In the genomic region with DNA sequence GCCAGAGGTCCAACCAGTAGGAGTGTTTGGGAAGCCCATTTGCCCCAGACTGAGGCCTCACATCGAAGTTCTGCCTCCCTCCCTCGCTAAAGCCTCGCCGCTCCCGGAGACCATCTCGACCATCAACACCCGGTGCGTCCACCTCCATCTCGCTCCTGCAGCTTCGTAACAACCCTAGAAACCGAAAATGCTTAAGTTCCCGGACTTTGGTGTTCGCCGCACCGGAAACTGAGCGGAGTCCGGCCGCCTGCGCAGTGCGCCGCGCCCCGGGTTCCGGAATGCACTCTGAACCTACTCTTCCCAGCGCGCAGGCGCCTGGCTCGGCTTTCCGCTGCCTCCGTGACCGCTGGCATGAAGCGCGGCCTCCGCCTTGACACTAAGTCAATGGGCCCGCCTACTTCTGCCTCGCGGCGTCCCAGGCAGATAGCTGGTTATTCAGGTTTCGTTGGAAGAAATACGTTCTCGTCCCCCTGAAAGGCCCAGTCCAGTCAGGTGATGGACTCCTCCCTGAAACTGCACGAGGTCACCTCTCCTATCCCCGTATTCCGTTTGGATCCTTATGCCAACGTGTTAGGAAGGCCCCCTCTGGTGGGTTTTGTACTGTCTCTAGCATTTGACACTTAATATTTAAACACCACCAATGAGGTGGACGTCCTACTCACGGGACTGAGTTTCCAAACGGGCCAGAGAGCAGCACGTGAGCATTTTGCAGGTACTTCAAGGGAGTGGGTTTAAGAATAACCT, we compare ENCODE assay signal across 1 cellular context.
TF ChIP-seq lines count a peak whose summit lies in the region.

No MANE protein-coding gene starts in this region.

TF ChIP-seq in K562, 482 proteins besides CTCF, POLR2A, EP300 and RAD21 (continued from another document and continues in another):
- TF ChIP-seq, protein P1, sequence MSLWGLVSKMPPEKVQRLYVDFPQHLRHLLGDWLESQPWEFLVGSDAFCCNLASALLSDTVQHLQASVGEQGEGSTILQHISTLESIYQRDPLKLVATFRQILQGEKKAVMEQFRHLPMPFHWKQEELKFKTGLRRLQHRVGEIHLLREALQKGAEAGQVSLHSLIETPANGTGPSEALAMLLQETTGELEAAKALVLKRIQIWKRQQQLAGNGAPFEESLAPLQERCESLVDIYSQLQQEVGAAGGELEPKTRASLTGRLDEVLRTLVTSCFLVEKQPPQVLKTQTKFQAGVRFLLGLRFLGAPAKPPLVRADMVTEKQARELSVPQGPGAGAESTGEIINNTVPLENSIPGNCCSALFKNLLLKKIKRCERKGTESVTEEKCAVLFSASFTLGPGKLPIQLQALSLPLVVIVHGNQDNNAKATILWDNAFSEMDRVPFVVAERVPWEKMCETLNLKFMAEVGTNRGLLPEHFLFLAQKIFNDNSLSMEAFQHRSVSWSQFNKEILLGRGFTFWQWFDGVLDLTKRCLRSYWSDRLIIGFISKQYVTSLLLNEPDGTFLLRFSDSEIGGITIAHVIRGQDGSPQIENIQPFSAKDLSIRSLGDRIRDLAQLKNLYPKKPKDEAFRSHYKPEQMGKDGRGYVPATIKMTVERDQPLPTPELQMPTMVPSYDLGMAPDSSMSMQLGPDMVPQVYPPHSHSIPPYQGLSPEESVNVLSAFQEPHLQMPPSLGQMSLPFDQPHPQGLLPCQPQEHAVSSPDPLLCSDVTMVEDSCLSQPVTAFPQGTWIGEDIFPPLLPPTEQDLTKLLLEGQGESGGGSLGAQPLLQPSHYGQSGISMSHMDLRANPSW (CRISPR knock-in tag; IDR thresholded peaks at IDR 0.05): no peak
- TF ChIP-seq MTA1 (IDR thresholded peaks at IDR 0.05; ENCODE audit: borderline replicate concordance): no peak
- TF ChIP-seq, protein P2, sequence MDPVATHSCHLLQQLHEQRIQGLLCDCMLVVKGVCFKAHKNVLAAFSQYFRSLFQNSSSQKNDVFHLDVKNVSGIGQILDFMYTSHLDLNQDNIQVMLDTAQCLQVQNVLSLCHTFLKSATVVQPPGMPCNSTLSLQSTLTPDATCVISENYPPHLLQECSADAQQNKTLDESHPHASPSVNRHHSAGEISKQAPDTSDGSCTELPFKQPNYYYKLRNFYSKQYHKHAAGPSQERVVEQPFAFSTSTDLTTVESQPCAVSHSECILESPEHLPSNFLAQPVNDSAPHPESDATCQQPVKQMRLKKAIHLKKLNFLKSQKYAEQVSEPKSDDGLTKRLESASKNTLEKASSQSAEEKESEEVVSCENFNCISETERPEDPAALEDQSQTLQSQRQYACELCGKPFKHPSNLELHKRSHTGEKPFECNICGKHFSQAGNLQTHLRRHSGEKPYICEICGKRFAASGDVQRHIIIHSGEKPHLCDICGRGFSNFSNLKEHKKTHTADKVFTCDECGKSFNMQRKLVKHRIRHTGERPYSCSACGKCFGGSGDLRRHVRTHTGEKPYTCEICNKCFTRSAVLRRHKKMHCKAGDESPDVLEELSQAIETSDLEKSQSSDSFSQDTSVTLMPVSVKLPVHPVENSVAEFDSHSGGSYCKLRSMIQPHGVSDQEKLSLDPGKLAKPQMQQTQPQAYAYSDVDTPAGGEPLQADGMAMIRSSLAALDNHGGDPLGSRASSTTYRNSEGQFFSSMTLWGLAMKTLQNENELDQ (CRISPR knock-in tag; IDR thresholded peaks at IDR 0.05; ENCODE audit: borderline replicate concordance): no peak
- no peak for TF ChIP-seq HMGN3 (IDR thresholded peaks at IDR 0.05; ENCODE audit: borderline replicate concordance, extremely low read depth, insufficient read length, low read depth, low read length)
- TF ChIP-seq ZBTB7A (IDR thresholded peaks at IDR 0.05; ENCODE audit: borderline replicate concordance, control insufficient read depth, low read depth, low read length): no peak
- peak; percentile 69; the same call in 1 of the 2 replicates for TF ChIP-seq ZNF232 (CRISPR knock-in tag; IDR thresholded peaks at IDR 0.05)
- TF ChIP-seq POU5F1 (IDR thresholded peaks at IDR 0.05; ENCODE audit: borderline replicate concordance, low read depth, low read length, partially characterized antibody): no peak
- TF ChIP-seq STAT5A (IDR thresholded peaks at IDR 0.05; ENCODE audit: borderline replicate concordance, low read length): no peak
- TF ChIP-seq RBBP5 (IDR thresholded peaks at IDR 0.05; ENCODE audit: borderline replicate concordance, insufficient read depth, low read length, poor library complexity, severe bottlenecking): peak; percentile 56
- TF ChIP-seq, protein P3, sequence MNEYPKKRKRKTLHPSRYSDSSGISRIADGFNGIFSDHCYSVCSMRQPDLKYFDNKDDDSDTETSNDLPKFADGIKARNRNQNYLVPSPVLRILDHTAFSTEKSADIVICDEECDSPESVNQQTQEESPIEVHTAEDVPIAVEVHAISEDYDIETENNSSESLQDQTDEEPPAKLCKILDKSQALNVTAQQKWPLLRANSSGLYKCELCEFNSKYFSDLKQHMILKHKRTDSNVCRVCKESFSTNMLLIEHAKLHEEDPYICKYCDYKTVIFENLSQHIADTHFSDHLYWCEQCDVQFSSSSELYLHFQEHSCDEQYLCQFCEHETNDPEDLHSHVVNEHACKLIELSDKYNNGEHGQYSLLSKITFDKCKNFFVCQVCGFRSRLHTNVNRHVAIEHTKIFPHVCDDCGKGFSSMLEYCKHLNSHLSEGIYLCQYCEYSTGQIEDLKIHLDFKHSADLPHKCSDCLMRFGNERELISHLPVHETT (CRISPR knock-in tag; conservative IDR thresholded peaks at IDR 0.05 in 1 of 2, IDR thresholded peaks at IDR 0.05 in 1 of 2): peak in 1 of 2 experiments; percentile 52; a peak in 2 of 4 replicates
- TF ChIP-seq ZBTB1 (CRISPR knock-in tag; IDR thresholded peaks at IDR 0.05; ENCODE audit: borderline replicate concordance, low read depth): no peak
- TF ChIP-seq ILK (tag; IDR thresholded peaks at IDR 0.05; ENCODE audit: borderline replicate concordance, low read depth): no peak
- no peak for TF ChIP-seq MXI1 (IDR thresholded peaks at IDR 0.05; ENCODE audit: low read depth, low read length)
- no peak for TF ChIP-seq KDM2B (CRISPR knock-in tag; IDR thresholded peaks at IDR 0.05)
- no peak for TF ChIP-seq ZNF436 (CRISPR knock-in tag; IDR thresholded peaks at IDR 0.05)
- TF ChIP-seq NR2C1 (IDR thresholded peaks at IDR 0.05): peak; percentile 85
- TF ChIP-seq NR2C1 (tag; IDR thresholded peaks at IDR 0.05): peak; percentile 90
- TF ChIP-seq ZNF707 (CRISPR knock-in tag; conservative IDR thresholded peaks at IDR 0.05): no peak
- TF ChIP-seq, protein P4, sequence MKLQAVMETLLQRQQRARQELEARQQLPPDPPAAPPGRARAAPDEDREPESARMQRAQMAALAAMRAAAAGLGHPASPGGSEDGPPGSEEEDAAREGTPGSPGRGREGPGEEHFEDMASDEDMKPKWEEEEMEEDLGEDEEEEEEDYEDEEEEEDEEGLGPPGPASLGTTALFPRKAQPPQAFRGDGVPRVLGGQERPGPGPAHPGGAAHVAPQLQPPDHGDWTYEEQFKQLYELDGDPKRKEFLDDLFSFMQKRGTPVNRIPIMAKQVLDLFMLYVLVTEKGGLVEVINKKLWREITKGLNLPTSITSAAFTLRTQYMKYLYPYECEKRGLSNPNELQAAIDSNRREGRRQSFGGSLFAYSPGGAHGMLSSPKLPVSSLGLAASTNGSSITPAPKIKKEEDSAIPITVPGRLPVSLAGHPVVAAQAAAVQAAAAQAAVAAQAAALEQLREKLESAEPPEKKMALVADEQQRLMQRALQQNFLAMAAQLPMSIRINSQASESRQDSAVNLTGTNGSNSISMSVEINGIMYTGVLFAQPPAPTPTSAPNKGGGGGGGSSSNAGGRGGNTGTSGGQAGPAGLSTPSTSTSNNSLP (IDR thresholded peaks at IDR 0.05; ENCODE audit: borderline replicate concordance, low read depth, low read length): no peak
- peak; percentile 58 for TF ChIP-seq ATF7 (IDR thresholded peaks at IDR 0.05)
- TF ChIP-seq, protein P5, sequence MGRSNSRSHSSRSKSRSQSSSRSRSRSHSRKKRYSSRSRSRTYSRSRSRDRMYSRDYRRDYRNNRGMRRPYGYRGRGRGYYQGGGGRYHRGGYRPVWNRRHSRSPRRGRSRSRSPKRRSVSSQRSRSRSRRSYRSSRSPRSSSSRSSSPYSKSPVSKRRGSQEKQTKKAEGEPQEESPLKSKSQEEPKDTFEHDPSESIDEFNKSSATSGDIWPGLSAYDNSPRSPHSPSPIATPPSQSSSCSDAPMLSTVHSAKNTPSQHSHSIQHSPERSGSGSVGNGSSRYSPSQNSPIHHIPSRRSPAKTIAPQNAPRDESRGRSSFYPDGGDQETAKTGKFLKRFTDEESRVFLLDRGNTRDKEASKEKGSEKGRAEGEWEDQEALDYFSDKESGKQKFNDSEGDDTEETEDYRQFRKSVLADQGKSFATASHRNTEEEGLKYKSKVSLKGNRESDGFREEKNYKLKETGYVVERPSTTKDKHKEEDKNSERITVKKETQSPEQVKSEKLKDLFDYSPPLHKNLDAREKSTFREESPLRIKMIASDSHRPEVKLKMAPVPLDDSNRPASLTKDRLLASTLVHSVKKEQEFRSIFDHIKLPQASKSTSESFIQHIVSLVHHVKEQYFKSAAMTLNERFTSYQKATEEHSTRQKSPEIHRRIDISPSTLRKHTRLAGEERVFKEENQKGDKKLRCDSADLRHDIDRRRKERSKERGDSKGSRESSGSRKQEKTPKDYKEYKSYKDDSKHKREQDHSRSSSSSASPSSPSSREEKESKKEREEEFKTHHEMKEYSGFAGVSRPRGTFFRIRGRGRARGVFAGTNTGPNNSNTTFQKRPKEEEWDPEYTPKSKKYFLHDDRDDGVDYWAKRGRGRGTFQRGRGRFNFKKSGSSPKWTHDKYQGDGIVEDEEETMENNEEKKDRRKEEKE (IDR thresholded peaks at IDR 0.05; ENCODE audit: borderline replicate concordance in 1 of 2, control insufficient read depth in 1 of 2, low read depth in 2 of 2, low read length in 1 of 2): 0 out of 4 replicates have a peak, but pooled peaks of 1 of the 2 experiments have one; percentile 71
- TF ChIP-seq, protein P6, sequence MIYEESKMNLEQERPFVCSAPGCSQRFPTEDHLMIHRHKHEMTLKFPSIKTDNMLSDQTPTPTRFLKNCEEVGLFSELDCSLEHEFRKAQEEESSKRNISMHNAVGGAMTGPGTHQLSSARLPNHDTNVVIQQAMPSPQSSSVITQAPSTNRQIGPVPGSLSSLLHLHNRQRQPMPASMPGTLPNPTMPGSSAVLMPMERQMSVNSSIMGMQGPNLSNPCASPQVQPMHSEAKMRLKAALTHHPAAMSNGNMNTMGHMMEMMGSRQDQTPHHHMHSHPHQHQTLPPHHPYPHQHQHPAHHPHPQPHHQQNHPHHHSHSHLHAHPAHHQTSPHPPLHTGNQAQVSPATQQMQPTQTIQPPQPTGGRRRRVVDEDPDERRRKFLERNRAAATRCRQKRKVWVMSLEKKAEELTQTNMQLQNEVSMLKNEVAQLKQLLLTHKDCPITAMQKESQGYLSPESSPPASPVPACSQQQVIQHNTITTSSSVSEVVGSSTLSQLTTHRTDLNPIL (CRISPR knock-in tag; IDR thresholded peaks at IDR 0.05): no peak
- no peak for TF ChIP-seq ZZZ3 (IDR thresholded peaks at IDR 0.05)
- TF ChIP-seq ZNF354B (CRISPR knock-in tag; IDR thresholded peaks at IDR 0.05): no peak
- TF ChIP-seq CREBBP (IDR thresholded peaks at IDR 0.05; ENCODE audit: low read depth, low read length): no peak
- no peak for TF ChIP-seq KAT7 (CRISPR knock-in tag; IDR thresholded peaks at IDR 0.05; ENCODE audit: borderline replicate concordance)
- TF ChIP-seq ZNF764 (CRISPR knock-in tag; IDR thresholded peaks at IDR 0.05; ENCODE audit: low read depth): no peak
- TF ChIP-seq ZNF197 (CRISPR knock-in tag; IDR thresholded peaks at IDR 0.05; ENCODE audit: low read depth): no peak
- TF ChIP-seq, protein P7, sequence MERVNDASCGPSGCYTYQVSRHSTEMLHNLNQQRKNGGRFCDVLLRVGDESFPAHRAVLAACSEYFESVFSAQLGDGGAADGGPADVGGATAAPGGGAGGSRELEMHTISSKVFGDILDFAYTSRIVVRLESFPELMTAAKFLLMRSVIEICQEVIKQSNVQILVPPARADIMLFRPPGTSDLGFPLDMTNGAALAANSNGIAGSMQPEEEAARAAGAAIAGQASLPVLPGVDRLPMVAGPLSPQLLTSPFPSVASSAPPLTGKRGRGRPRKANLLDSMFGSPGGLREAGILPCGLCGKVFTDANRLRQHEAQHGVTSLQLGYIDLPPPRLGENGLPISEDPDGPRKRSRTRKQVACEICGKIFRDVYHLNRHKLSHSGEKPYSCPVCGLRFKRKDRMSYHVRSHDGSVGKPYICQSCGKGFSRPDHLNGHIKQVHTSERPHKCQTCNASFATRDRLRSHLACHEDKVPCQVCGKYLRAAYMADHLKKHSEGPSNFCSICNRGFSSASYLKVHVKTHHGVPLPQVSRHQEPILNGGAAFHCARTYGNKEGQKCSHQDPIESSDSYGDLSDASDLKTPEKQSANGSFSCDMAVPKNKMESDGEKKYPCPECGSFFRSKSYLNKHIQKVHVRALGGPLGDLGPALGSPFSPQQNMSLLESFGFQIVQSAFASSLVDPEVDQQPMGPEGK (CRISPR knock-in tag; IDR thresholded peaks at IDR 0.05; ENCODE audit: borderline replicate concordance): no peak
- TF ChIP-seq GATAD2A (IDR thresholded peaks at IDR 0.05): no peak
- no peak for TF ChIP-seq NR2F6 (CRISPR knock-in tag; IDR thresholded peaks at IDR 0.05)
- TF ChIP-seq TEAD4 (IDR thresholded peaks at IDR 0.05; ENCODE audit: low read length): 0 out of 2 replicates have a peak, but pooled peaks have one; percentile 32
- TF ChIP-seq TEAD4 (CRISPR knock-in tag; IDR thresholded peaks at IDR 0.05; ENCODE audit: borderline replicate concordance): no peak
- TF ChIP-seq ILF3 (IDR thresholded peaks at IDR 0.05; ENCODE audit: borderline replicate concordance): no peak
- TF ChIP-seq ZKSCAN8 (CRISPR knock-in tag; IDR thresholded peaks at IDR 0.05): no peak
- TF ChIP-seq, protein P8, sequence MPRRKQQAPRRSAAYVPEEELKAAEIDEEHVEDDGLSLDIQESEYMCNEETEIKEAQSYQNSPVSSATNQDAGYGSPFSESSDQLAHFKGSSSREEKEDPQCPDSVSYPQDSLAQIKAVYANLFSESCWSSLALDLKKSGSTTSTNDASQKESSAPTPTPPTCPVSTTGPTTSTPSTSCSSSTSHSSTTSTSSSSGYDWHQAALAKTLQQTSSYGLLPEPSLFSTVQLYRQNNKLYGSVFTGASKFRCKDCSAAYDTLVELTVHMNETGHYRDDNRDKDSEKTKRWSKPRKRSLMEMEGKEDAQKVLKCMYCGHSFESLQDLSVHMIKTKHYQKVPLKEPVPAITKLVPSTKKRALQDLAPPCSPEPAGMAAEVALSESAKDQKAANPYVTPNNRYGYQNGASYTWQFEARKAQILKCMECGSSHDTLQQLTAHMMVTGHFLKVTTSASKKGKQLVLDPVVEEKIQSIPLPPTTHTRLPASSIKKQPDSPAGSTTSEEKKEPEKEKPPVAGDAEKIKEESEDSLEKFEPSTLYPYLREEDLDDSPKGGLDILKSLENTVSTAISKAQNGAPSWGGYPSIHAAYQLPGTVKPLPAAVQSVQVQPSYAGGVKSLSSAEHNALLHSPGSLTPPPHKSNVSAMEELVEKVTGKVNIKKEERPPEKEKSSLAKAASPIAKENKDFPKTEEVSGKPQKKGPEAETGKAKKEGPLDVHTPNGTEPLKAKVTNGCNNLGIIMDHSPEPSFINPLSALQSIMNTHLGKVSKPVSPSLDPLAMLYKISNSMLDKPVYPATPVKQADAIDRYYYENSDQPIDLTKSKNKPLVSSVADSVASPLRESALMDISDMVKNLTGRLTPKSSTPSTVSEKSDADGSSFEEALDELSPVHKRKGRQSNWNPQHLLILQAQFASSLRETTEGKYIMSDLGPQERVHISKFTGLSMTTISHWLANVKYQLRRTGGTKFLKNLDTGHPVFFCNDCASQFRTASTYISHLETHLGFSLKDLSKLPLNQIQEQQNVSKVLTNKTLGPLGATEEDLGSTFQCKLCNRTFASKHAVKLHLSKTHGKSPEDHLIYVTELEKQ (CRISPR knock-in tag; IDR thresholded peaks at IDR 0.05): no peak
- no peak for TF ChIP-seq ZBTB17 (CRISPR knock-in tag; IDR thresholded peaks at IDR 0.05)
- no peak for TF ChIP-seq POLR3A (IDR thresholded peaks at IDR 0.05; ENCODE audit: borderline replicate concordance, extremely low read depth, insufficient read depth, insufficient read length)
